In the genomic region with DNA sequence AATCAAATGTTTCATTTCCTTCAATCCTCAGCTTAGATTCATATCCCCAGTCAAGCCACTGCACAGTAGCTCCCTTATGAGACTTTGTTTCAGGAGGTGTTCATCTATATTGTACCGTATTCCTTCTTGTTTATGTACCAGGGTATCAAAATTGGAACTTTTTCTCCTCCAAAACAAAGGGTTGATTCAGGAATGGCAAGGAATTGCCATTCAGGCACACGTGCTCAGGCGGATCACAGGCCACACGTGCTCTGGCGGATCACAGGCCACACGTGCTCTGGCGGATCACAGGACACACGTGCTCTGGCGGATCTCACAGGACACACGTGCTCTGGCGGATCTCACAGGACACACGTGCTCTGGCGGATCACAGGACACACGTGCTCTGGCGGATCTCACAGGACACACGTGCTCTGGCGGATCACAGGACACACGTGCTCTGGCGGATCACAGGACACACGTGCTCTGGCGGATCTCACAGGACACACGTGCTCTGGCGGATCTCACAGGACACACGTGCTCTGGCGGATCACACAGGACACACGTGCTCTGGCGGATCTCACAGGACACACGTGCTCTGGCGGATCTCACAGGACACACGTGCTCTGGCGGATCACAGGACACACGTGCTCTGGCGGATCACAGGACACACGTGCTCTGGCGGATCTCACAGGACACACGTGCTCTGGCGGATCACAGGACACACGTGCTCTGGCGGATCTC, we compare ENCODE assay signal across 2 cellular contexts. TPM values are rescaled to one million over a fixed set of nuclear protein-coding genes. Genes with fewer than 3 reads are reported as not detected.
"Had no signal": no experiment of that assay in that cellular context is flagged by ENCODE, and none has a peak within 500 bp of the region (broad histone marks: within the 10 kb centered on the region; RNA-seq: fewer than 3 reads in every experiment).

No MANE protein-coding gene starts in this region.

RNA-seq across cellular contexts. Expression of a gene that starts 17.0 kb away (rescaled TPM):
- total RNA-seq: HT-29, HT1080 had no signal
